7 cellular contexts compared by ENCODE assay signal in the genomic region with DNA sequence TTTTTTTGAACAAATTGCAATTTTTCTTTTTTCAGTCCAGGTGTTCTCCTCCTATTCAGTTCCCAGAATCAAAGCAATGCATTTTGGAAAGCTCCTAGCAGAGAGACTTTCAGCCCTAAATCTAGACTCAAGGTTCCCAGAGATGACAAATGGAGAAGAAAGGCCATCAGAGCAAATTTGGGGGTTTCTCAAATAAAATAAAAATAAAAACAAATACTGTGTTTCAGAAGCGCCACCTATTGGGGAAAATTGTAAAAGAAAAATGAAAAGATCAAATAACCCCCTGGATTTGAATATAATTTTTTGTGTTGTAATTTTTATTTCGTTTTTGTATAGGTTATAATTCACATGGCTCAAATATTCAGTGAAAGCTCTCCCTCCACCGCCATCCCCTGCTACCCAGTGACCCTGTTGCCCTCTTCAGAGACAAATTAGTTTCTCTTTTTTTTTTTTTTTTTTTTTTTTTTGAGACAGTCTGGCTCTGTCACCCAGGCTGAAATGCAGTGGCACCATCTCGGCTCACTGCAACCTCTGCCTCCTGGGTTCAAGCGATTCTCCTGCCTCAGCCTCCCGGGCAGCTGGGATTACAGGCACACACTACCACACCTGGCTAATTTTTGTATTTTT. TPM values are rescaled to one million over a fixed set of nuclear protein-coding genes. Genes with fewer than 3 reads are reported as not detected.
DNase-seq lines count a peak whose midpoint lies in the region; ATAC-seq and TF ChIP-seq lines count a peak whose summit lies in the region.

No MANE protein-coding gene starts in this region.

- no peak for ATAC-seq in GM18861 (IDR thresholded peaks at IDR 0.05; ENCODE audit: unreplicated experiment)

- H2BK5ac ChIP-seq in mesenchymal stem cell (ENCODE audit: low read depth, low read length, poor library complexity, severe bottlenecking): no peak overlapping the region

- H3K27me3 ChIP-seq in Karpas-422 (ENCODE audit: low read length): no peaks in the 10 kb centered on the region
- no peaks in the 10 kb centered on the region for H3K27me3 ChIP-seq in ascending aorta
- H3K27me3 ChIP-seq in mesenchymal stem cell (ENCODE audit: control insufficient read depth in 1 of 2, insufficient read depth in 1 of 2, low read length in 2 of 2): peaks cover 20 to 36% of the 10 kb centered on the region in 2 experiments

- peak in 2 of 3 experiments; percentile 41 to 51 for TF ChIP-seq CTCF in ascending aorta (IDR thresholded peaks at IDR 0.05)

- H3K79me1 ChIP-seq in mesenchymal stem cell (replicated peaks; ENCODE audit: low read length, poor library complexity, severe bottlenecking): no peaks in the 10 kb centered on the region

- intact Hi-C loops in ascending aorta (cut with DNase I): no loop called here

- H2BK15ac ChIP-seq in mesenchymal stem cell (ENCODE audit: low read depth, poor library complexity, severe bottlenecking): no peak overlapping the region

- H4K20me1 ChIP-seq in Karpas-422 (ENCODE audit: insufficient read depth, low read depth, low read length): no peaks in the 10 kb centered on the region

- H4K91ac ChIP-seq in mesenchymal stem cell (ENCODE audit: low read length): no peak overlapping the region

- H3K9ac ChIP-seq in Karpas-422 (ENCODE audit: low read length): no peak overlapping the region
- no peak overlapping the region for H3K9ac ChIP-seq in mesenchymal stem cell (ENCODE audit: low read length)

- H3K9me2 ChIP-seq in Karpas-422 (replicated peaks; ENCODE audit: insufficient read depth, low read length): no peaks in the 10 kb centered on the region

- no peak overlapping the region for H4K8ac ChIP-seq in mesenchymal stem cell (ENCODE audit: low read length)

- no peak overlapping the region for H2BK120ac ChIP-seq in mesenchymal stem cell (ENCODE audit: low read depth, low read length)

- no peak overlapping the region for H2AFZ ChIP-seq in Karpas-422 (ENCODE audit: low read length)
- H2AFZ ChIP-seq in mesenchymal stem cell (ENCODE audit: low read depth, low read length): no peak overlapping the region

- peak; percentile 53 for DNase-seq in ELR (ENCODE audit: low read depth)
- DNase-seq in Karpas-422: peak; percentile 73
- DNase-seq in ascending aorta (ENCODE audit: low spot score in 2 of 2): no peak
- peak; percentile 34 for DNase-seq in mesenchymal stem cell
- DNase-seq in T-helper 9 cell: no peak
- no peak for DNase-seq in NCI-H1694 treated with DMSO at 0.1 percent for 48 hours (lab: John Stamatoyannopoulos, UW)

- WGBS in mesenchymal stem cell: 14% methylated on average over 3 of the region's 6 CpGs

- H3K14ac ChIP-seq in mesenchymal stem cell (ENCODE audit: low read length in 2 of 2): no peak overlapping the region

- no peak overlapping the region for H3K4ac ChIP-seq in mesenchymal stem cell (ENCODE audit: low read depth in 1 of 2, low read length in 2 of 2)

- H3K4me2 ChIP-seq in Karpas-422 (ENCODE audit: low read depth, low read length, poor library complexity, severe bottlenecking) (no peak overlapping the region), mesenchymal stem cell (ENCODE audit: low read length, poor library complexity, severe bottlenecking) (no peak overlapping the region)

- H3K9me3 ChIP-seq in Karpas-422 (ENCODE audit: low read length): no peaks in the 10 kb centered on the region
- H3K9me3 ChIP-seq in ascending aorta: no peaks in the 10 kb centered on the region
- H3K9me3 ChIP-seq in mesenchymal stem cell (ENCODE audit: control insufficient read depth, low read length): no peaks in the 10 kb centered on the region

- no peak overlapping the region for H2AK5ac ChIP-seq in mesenchymal stem cell (ENCODE audit: low read length, severe bottlenecking)

- H3K36me3 ChIP-seq in Karpas-422 (ENCODE audit: insufficient read depth, low read length) (peaks cover 40% of the 10 kb centered on the region), ascending aorta (no peaks in the 10 kb centered on the region), mesenchymal stem cell (ENCODE audit: control insufficient read depth in 1 of 2, insufficient read depth in 2 of 2, low read depth in 1 of 2, low read length in 2 of 2) (no peaks in the 10 kb centered on the region)

- H3K4me1 ChIP-seq in Karpas-422 (ENCODE audit: low read length) (peaks cover 7% of the 10 kb centered on the region; the same call in 1 of the 2 replicates), ascending aorta (no peaks in the 10 kb centered on the region), mesenchymal stem cell (ENCODE audit: control insufficient read depth, insufficient read depth, low read depth, low read length) (no peaks in the 10 kb centered on the region)

- no peak overlapping the region for H3K18ac ChIP-seq in mesenchymal stem cell (ENCODE audit: low read depth in 1 of 2, low read length in 2 of 2)

- no peak overlapping the region for H3K4me3 ChIP-seq in Karpas-422 (ENCODE audit: low read length)
- no peak overlapping the region for H3K4me3 ChIP-seq in ascending aorta
- no peak overlapping the region for H3K4me3 ChIP-seq in mesenchymal stem cell (ENCODE audit: insufficient read depth in 1 of 2, low read depth in 1 of 2, low read length in 2 of 2)

- H3K27ac ChIP-seq in Karpas-422 (ENCODE audit: low read length) (peak overlapping the region; percentile 55), ascending aorta (no peak overlapping the region), mesenchymal stem cell (ENCODE audit: low read length, poor library complexity, severe bottlenecking) (no peak overlapping the region)

- H3K23ac ChIP-seq in mesenchymal stem cell (ENCODE audit: low read length in 2 of 2): no peak overlapping the region

- H3K79me2 ChIP-seq in Karpas-422 (ENCODE audit: low read length): no peaks in the 10 kb centered on the region; the same call in 1 of the 2 replicates

- H2BK12ac ChIP-seq in mesenchymal stem cell (ENCODE audit: low read length in 2 of 2): no peak overlapping the region

RNA-seq across cellular contexts. Expression of a gene that starts 6.2 kb away (rescaled TPM):
- total RNA-seq in Karpas-422 (2014; rRNA removed; shearing (Covaris generic); ENCODE audit: low replicate concordance): 9.7 and 26.3 TPM in 2 replicates
- 24.6 TPM for total RNA-seq in ascending aorta
- polyA plus RNA-seq in mesenchymal stem cell (2013, experiment 1 of 2): 21.9 TPM
- 22.4 TPM for polyA plus RNA-seq in mesenchymal stem cell (2013, experiment 2 of 2)

RNA-seq across cellular contexts. Expression of a gene that starts 9.1 kb away (rescaled TPM):
- 88.1 and 158 TPM in 2 replicates for total RNA-seq in Karpas-422 (2014; rRNA removed; shearing (Covaris generic); ENCODE audit: low replicate concordance)
- not detected for total RNA-seq in ascending aorta
- not detected for polyA plus RNA-seq in mesenchymal stem cell (2013, experiment 1 of 2)
- not detected for polyA plus RNA-seq in mesenchymal stem cell (2013, experiment 2 of 2)

RNA-seq across cellular contexts. Expression of a gene that starts 10.7 kb away (rescaled TPM):
- 3.7 and 5.7 TPM in 2 replicates for total RNA-seq in Karpas-422 (2014; rRNA removed; shearing (Covaris generic); ENCODE audit: low replicate concordance)
- not detected for total RNA-seq in ascending aorta
- polyA plus RNA-seq in mesenchymal stem cell (2013, experiment 1 of 2): not detected
- not detected for polyA plus RNA-seq in mesenchymal stem cell (2013, experiment 2 of 2)

RNA-seq across cellular contexts. Expression of a gene that starts 48.2 kb away (rescaled TPM):
- total RNA-seq in Karpas-422 (2014; rRNA removed; shearing (Covaris generic); ENCODE audit: low replicate concordance): 80.7 and 82.4 TPM in 2 replicates
- 23.7 TPM for total RNA-seq in ascending aorta
- polyA plus RNA-seq in mesenchymal stem cell (2013, experiment 1 of 2): 757 TPM
- 746 TPM for polyA plus RNA-seq in mesenchymal stem cell (2013, experiment 2 of 2)

RNA-seq across cellular contexts. Expression of a gene that starts 48.7 kb away (rescaled TPM):
- 0.32 and 1.3 TPM in 2 replicates for total RNA-seq in Karpas-422 (2014; rRNA removed; shearing (Covaris generic); ENCODE audit: low replicate concordance)
- total RNA-seq in ascending aorta: not detected
- polyA plus RNA-seq in mesenchymal stem cell (2013, experiment 1 of 2): not detected
- not detected for polyA plus RNA-seq in mesenchymal stem cell (2013, experiment 2 of 2)

Comparison
In these comparisons a context has a peak if more than half of its experiments do, and no peak if none do; other contexts are left out.
1. DNase-seq: peak in ELR (single experiment), Karpas-422 (single experiment) and mesenchymal stem cell (single experiment); none in ascending aorta (0 of 2), T-helper 9 cell (single experiment) and NCI-H1694 treated with DMSO at 0.1 percent for 48 hours (single experiment).
2. RNA of a gene that starts 9.1 kb away (total RNA-seq): 88.1 to 158 TPM in Karpas-422; not detected in ascending aorta (single experiment); every median in the first group is over 10 times any median in the second.